In genomic region chr12:100484891-100485511, GRCh38 we compare ENCODE assay signal across 27 cellular contexts. TPM values are rescaled to one million over a fixed set of nuclear protein-coding genes. Genes with fewer than 3 reads are reported as not detected.
"Had no signal": no experiment of that assay in that cellular context is flagged by ENCODE, and none has a peak within 500 bp of the region (broad histone marks: within the 10 kb centered on the region; RNA-seq: fewer than 3 reads in every experiment).

No MANE protein-coding gene starts in this region.

- H3K27me3 Mint-ChIP-seq: activated CD4-positive, alpha-beta T cell treated with anti-CD3 and anti-CD28 coated beads, Interleukin-2, amount 10 ng/mL, durations not matched to agents 24 days and 14 days; activated CD8-positive, alpha-beta memory T cell treated with anti-CD3 and anti-CD28 coated beads, Interleukin-2, amount 10 ng/mL, durations not matched to agents 7 days and 5 days; central memory CD8-positive, alpha-beta T cell had no signal

- H3K27ac ChIP-seq: ascending aorta, body of pancreas had no signal

- H3K27me3 ChIP-seq: ascending aorta, body of pancreas had no signal

- H3K4me1 Mint-ChIP-seq: activated CD4-positive, alpha-beta T cell treated with anti-CD3 and anti-CD28 coated beads, Interleukin-2, amount 10 ng/mL, durations not matched to agents 24 days and 14 days; activated CD8-positive, alpha-beta memory T cell treated with anti-CD3 and anti-CD28 coated beads, Interleukin-2, amount 10 ng/mL, durations not matched to agents 7 days and 5 days; activated naive CD4-positive, alpha-beta T cell treated with anti-CD3 and anti-CD28 coated beads, Interleukin-2, amount 50 U/mL, for 24 hours; central memory CD8-positive, alpha-beta T cell; T-helper 17 cell had no signal

- H3K36me3 Mint-ChIP-seq: activated CD8-positive, alpha-beta memory T cell treated with anti-CD3 and anti-CD28 coated beads, Interleukin-2, amount 10 ng/mL, durations not matched to agents 7 days and 5 days; activated naive CD4-positive, alpha-beta T cell treated with anti-CD3 and anti-CD28 coated beads, Interleukin-2, amount 50 U/mL, for 24 hours had no signal

- H3K4me1 ChIP-seq: ascending aorta had no signal

- H3K9me3 Mint-ChIP-seq: activated CD4-positive, alpha-beta T cell treated with anti-CD3 and anti-CD28 coated beads, Interleukin-2, amount 10 ng/mL, durations not matched to agents 24 days and 14 days; activated naive CD4-positive, alpha-beta T cell treated with anti-CD3 and anti-CD28 coated beads, Interleukin-2, amount 50 U/mL, for 24 hours; activated T-cell treated with anti-CD3 and anti-CD28 coated beads, Interleukin-2, amount 50 U/mL, for 24 hours; activated T-helper 1 cell treated with anti-CD3 and anti-CD28 coated beads, Interleukin-12 subunit alpha, Interleukin-12 subunit beta, Interleukin-2, Interleukin-4 antibody, amounts not matched to agents 30 ng/mL and 10 ng/mL and 1 ng/mL, durations not matched to agents 14 hours and 24 hours and 36 hours; central memory CD8-positive, alpha-beta T cell had no signal

- DNase-seq: activated CD4-positive, alpha-beta T cell treated with anti-CD3 and anti-CD28 coated beads, Interleukin-2, amount 10 ng/mL, durations not matched to agents 24 days and 14 days; activated CD4-positive, alpha-beta T cell treated with anti-CD3 and anti-CD28 coated beads, Interleukin-2, amount 50 U/mL, for 48 hours; activated CD4-positive, CD25-positive, alpha-beta regulatory T cell treated with anti-CD3 and anti-CD28 coated beads, Interleukin-2, amount 50 U/mL, for 72 hours; activated CD8-positive, alpha-beta memory T cell treated with anti-CD3 and anti-CD28 coated beads, Interleukin-2, amount 10 ng/mL, durations not matched to agents 7 days and 5 days; activated effector memory CD4-positive, alpha-beta T cell treated with Interleukin-2 at 50 U/mL for 16 hours; activated naive CD4-positive, alpha-beta T cell; activated T-cell treated with anti-CD3 and anti-CD28 coated beads, Interleukin-2, amount 50 U/mL, for 24 hours; body of pancreas; KG1; NCI-H1048; NCI-H146; NCI-H1930; NCI-H2171; NCI-H345; NCI-H510A; NCI-H69; SHP77 treated with DMSO at 0.1 percent for 48 hours; T-helper 17 cell; T-helper 9 cell had no signal

- FAIRE-seq: bronchial epithelial cell, RCC 7860 had no signal

- ATAC-seq: activated CD8-positive, alpha-beta memory T cell treated with anti-CD3 and anti-CD28 coated beads, Interleukin-2, amount 10 ng/mL, durations not matched to agents 7 days and 5 days; body of pancreas; T-helper 17 cell; WTC11 had no signal

- H3K9me3 ChIP-seq: ascending aorta, body of pancreas had no signal

- H3K4me3 ChIP-seq: ascending aorta, body of pancreas had no signal

- H3K27ac Mint-ChIP-seq: activated CD4-positive, alpha-beta T cell treated with anti-CD3 and anti-CD28 coated beads, Interleukin-2, amount 10 ng/mL, durations not matched to agents 24 days and 14 days; activated CD8-positive, alpha-beta memory T cell treated with anti-CD3 and anti-CD28 coated beads, Interleukin-2, amount 10 ng/mL, durations not matched to agents 7 days and 5 days; activated naive CD4-positive, alpha-beta T cell treated with anti-CD3 and anti-CD28 coated beads, Interleukin-2, amount 50 U/mL, for 24 hours; activated T-cell treated with anti-CD3 and anti-CD28 coated beads, Interleukin-2, amount 50 U/mL, for 24 hours; activated T-helper 1 cell treated with anti-CD3 and anti-CD28 coated beads, Interleukin-12 subunit alpha, Interleukin-12 subunit beta, Interleukin-2, Interleukin-4 antibody, amounts not matched to agents 30 ng/mL and 10 ng/mL and 1 ng/mL, durations not matched to agents 14 hours and 24 hours and 36 hours; T-helper 17 cell; WTC11 had no signal

- H3K4me3 Mint-ChIP-seq: activated CD4-positive, alpha-beta T cell treated with anti-CD3 and anti-CD28 coated beads, Interleukin-2, amount 10 ng/mL, durations not matched to agents 24 days and 14 days; activated CD8-positive, alpha-beta memory T cell treated with anti-CD3 and anti-CD28 coated beads, Interleukin-2, amount 10 ng/mL, durations not matched to agents 7 days and 5 days; activated naive CD4-positive, alpha-beta T cell treated with anti-CD3 and anti-CD28 coated beads, Interleukin-2, amount 50 U/mL, for 24 hours; activated T-cell treated with anti-CD3 and anti-CD28 coated beads, Interleukin-2, amount 50 U/mL, for 24 hours; activated T-helper 1 cell treated with anti-CD3 and anti-CD28 coated beads, Interleukin-12 subunit alpha, Interleukin-12 subunit beta, Interleukin-2, Interleukin-4 antibody, amounts not matched to agents 30 ng/mL and 10 ng/mL and 1 ng/mL, durations not matched to agents 14 hours and 24 hours and 36 hours; central memory CD8-positive, alpha-beta T cell; T-helper 17 cell; WTC11 had no signal

- H3K36me3 ChIP-seq: ascending aorta had no signal

RNA-seq across cellular contexts. Expression of gene NR1H4, which starts 11.3 kb away (rescaled TPM):
- total RNA-seq: activated CD4-positive, alpha-beta T cell treated with anti-CD3 and anti-CD28 coated beads, Interleukin-2, amount 10 ng/mL, durations not matched to agents 24 days and 14 days; activated CD8-positive, alpha-beta memory T cell treated with anti-CD3 and anti-CD28 coated beads, Interleukin-2, amount 10 ng/mL, durations not matched to agents 7 days and 5 days; activated T-helper 1 cell treated with anti-CD3 and anti-CD28 coated beads, Interleukin-12 subunit alpha, Interleukin-12 subunit beta, Interleukin-2, Interleukin-4 antibody, amounts not matched to agents 30 ng/mL and 10 ng/mL and 1 ng/mL, durations not matched to agents 14 hours and 24 hours and 36 hours; bronchial epithelial cell; LHCN-M2; T-helper 17 cell; WTC11 had no signal
